In the genomic region with DNA sequence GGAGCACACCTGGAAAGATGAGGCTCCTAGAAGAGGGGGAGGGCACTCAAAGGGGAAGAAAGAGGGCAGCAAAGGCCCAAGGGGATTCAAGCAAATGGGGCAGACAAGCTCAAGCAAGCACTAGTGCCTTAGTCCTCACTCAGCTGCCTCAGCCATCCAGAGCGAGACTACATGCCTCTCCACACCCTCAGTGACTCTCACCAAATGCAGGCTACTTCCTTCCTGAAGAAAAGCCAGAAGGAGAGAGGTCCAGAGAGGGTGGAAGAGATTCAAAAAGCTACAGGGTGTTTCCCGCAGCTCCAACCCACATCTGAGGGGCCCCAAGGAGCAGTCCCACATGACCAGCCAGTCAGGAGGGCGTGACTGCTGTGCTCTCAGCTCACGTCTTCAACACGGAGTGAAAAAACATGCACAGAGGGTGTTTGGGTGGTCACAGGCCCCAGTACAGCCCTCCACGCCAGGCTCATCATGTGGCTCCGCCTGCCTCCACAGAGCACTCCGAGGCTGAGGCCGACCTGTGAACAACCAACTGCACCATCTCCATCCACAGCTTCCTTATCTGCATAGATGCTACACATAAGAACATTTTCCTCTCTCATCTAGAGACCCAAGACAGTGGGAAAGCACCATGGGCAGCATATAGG, we compare ENCODE assay signal across 1 cellular context.
TF ChIP-seq lines count a peak whose summit lies in the region.

No MANE protein-coding gene starts in this region.

TF ChIP-seq in H1, 55 proteins besides CTCF, POLR2A, EP300 and RAD21:
- no peak for TF ChIP-seq KDM4A (IDR thresholded peaks at IDR 0.05; ENCODE audit: low read depth, low read length, severe bottlenecking)
TF ChIP-seq in H1: peak in this region for 0.
